ENCODE assay signal across 1 cellular context in the genomic region with DNA sequence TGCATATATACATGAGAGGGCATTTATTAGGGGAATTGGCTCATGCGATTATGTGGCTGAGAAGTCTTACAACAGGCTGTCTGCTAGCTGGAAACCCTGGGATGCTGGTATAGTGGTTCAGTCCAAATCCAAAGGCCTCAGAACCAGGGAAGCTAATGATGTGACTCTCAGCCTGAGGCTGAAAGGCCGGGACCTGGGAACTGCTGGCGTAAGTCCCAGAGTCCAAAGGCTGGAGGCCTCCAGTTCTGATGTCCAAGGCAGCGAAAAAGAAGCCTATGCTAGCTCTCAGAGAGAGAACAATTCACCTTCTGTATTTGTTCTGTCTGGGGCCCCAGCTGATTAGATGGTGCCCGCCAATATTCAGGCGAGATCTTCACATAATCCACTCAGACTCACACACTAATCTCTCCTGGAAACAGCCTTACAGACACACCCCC.
A peak's percentile ranks its signal among the peaks of the same experiment; 100 is the strongest.
TF ChIP-seq lines count a peak whose summit lies in the region.

No MANE protein-coding gene starts in this region.

TF ChIP-seq in HepG2, 621 proteins besides CTCF, POLR2A, EP300 and RAD21 (continued from another document and continues in another):
- TF ChIP-seq ZC3H4 (CRISPR knock-in tag; IDR thresholded peaks at IDR 0.05; ENCODE audit: borderline replicate concordance) (no peak), SIX4 (CRISPR knock-in tag; IDR thresholded peaks at IDR 0.05) (no peak), REL (CRISPR knock-in tag; conservative IDR thresholded peaks at IDR 0.05) (no peak), KDM2A (CRISPR knock-in tag; IDR thresholded peaks at IDR 0.05; ENCODE audit: borderline replicate concordance, low read depth) (no peak), ASH2L (IDR thresholded peaks at IDR 0.05; ENCODE audit: insufficient read length, low read depth, low read length) (peak; percentile 43), ZNF792 (CRISPR knock-in tag; IDR thresholded peaks at IDR 0.05) (no peak), ZMYM2 (CRISPR knock-in tag; IDR thresholded peaks at IDR 0.05) (no peak), ZNF503 (CRISPR knock-in tag; IDR thresholded peaks at IDR 0.05) (peak; percentile 69; the same call in 1 of the 2 replicates), ZNF629 (CRISPR knock-in tag; conservative IDR thresholded peaks at IDR 0.05) (no peak), ZFY (CRISPR knock-in tag; IDR thresholded peaks at IDR 0.05) (0 out of 2 replicates have a peak, but pooled peaks have one; percentile 31), U2AF2 (IDR thresholded peaks at IDR 0.05; ENCODE audit: low read depth, low read length) (no peak), XRCC5 (optimal IDR thresholded peaks at IDR 0.05; ENCODE audit: low read length) (no peak), FUBP1 (CRISPR knock-in tag; IDR thresholded peaks at IDR 0.05; ENCODE audit: borderline replicate concordance) (no peak), ZNF446 (CRISPR knock-in tag; IDR thresholded peaks at IDR 0.05) (no peak), ZSCAN29 (CRISPR knock-in tag; conservative IDR thresholded peaks at IDR 0.05) (no peak), ZSCAN12 (CRISPR knock-in tag; IDR thresholded peaks at IDR 0.05) (no peak), LRRFIP1 (CRISPR knock-in tag; conservative IDR thresholded peaks at IDR 0.05) (no peak), KDM6A (CRISPR knock-in tag; IDR thresholded peaks at IDR 0.05; ENCODE audit: low read depth) (0 out of 2 replicates have a peak, but pooled peaks have one; percentile 16), CEBPB (IDR thresholded peaks at IDR 0.05; ENCODE audit: borderline replicate concordance, low read depth, low read length) (no peak), RNF219 (CRISPR knock-in tag; IDR thresholded peaks at IDR 0.05) (no peak), TBX2 (CRISPR knock-in tag; IDR thresholded peaks at IDR 0.05; ENCODE audit: borderline replicate concordance) (peak; percentile 90), ETV5 (CRISPR knock-in tag; IDR thresholded peaks at IDR 0.05; ENCODE audit: borderline replicate concordance) (no peak; the same call in 1 of the 2 replicates), MXD4 (CRISPR knock-in tag; IDR thresholded peaks at IDR 0.05) (no peak), UBTF (CRISPR knock-in tag; IDR thresholded peaks at IDR 0.05) (no peak), ZNF430 (CRISPR knock-in tag; IDR thresholded peaks at IDR 0.05) (no peak), HOXA9 (CRISPR knock-in tag; IDR thresholded peaks at IDR 0.05; ENCODE audit: borderline replicate concordance) (no peak), KAT8 (CRISPR knock-in tag; IDR thresholded peaks at IDR 0.05) (0 out of 2 replicates have a peak, but pooled peaks have one; percentile 16), ZFP90 (CRISPR knock-in tag; IDR thresholded peaks at IDR 0.05; ENCODE audit: borderline replicate concordance) (no peak), ZNF841 (CRISPR knock-in tag; IDR thresholded peaks at IDR 0.05; ENCODE audit: borderline replicate concordance) (no peak), MBD4 (IDR thresholded peaks at IDR 0.05; ENCODE audit: borderline replicate concordance, low read length) (no peak), ELF4 (CRISPR knock-in tag; IDR thresholded peaks at IDR 0.05; ENCODE audit: borderline replicate concordance) (no peak), ZNF678 (CRISPR knock-in tag; IDR thresholded peaks at IDR 0.05) (no peak), TMF1 (CRISPR knock-in tag; IDR thresholded peaks at IDR 0.05; ENCODE audit: low read depth) (no peak), PLRG1 (conservative IDR thresholded peaks at IDR 0.05) (no peak), SMARCE1 (IDR thresholded peaks at IDR 0.05; ENCODE audit: borderline replicate concordance) (no peak), ZNF737 (CRISPR knock-in tag; IDR thresholded peaks at IDR 0.05; ENCODE audit: borderline replicate concordance) (no peak), EED (CRISPR knock-in tag; IDR thresholded peaks at IDR 0.05) (no peak), ZNF572 (CRISPR knock-in tag; IDR thresholded peaks at IDR 0.05) (no peak), HNF4G (IDR thresholded peaks at IDR 0.05; ENCODE audit: borderline replicate concordance, low read depth, low read length) (peak; percentile 94), HNF4G (CRISPR knock-in tag; IDR thresholded peaks at IDR 0.05; ENCODE audit: borderline replicate concordance, low read depth) (peak; percentile 69; the same call in 1 of the 2 replicates), ZFP82 (CRISPR knock-in tag; IDR thresholded peaks at IDR 0.05; ENCODE audit: borderline replicate concordance) (no peak), HNF4A (CRISPR knock-in tag; IDR thresholded peaks at IDR 0.05) (peak; percentile 94), MED8 (CRISPR knock-in tag; IDR thresholded peaks at IDR 0.05; ENCODE audit: insufficient replicate concordance) (no peak), ZSCAN30 (CRISPR knock-in tag; IDR thresholded peaks at IDR 0.05) (no peak)
- TF ChIP-seq, protein P1, sequence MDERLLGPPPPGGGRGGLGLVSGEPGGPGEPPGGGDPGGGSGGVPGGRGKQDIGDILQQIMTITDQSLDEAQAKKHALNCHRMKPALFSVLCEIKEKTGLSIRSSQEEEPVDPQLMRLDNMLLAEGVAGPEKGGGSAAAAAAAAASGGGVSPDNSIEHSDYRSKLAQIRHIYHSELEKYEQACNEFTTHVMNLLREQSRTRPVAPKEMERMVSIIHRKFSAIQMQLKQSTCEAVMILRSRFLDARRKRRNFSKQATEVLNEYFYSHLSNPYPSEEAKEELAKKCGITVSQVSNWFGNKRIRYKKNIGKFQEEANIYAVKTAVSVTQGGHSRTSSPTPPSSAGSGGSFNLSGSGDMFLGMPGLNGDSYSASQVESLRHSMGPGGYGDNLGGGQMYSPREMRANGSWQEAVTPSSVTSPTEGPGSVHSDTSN (CRISPR knock-in tag; IDR thresholded peaks at IDR 0.05) = no peak
- TF ChIP-seq, protein P2, sequence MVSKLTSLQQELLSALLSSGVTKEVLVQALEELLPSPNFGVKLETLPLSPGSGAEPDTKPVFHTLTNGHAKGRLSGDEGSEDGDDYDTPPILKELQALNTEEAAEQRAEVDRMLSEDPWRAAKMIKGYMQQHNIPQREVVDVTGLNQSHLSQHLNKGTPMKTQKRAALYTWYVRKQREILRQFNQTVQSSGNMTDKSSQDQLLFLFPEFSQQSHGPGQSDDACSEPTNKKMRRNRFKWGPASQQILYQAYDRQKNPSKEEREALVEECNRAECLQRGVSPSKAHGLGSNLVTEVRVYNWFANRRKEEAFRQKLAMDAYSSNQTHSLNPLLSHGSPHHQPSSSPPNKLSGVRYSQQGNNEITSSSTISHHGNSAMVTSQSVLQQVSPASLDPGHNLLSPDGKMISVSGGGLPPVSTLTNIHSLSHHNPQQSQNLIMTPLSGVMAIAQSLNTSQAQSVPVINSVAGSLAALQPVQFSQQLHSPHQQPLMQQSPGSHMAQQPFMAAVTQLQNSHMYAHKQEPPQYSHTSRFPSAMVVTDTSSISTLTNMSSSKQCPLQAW (CRISPR knock-in tag; IDR thresholded peaks at IDR 0.05) = no peak
- TF ChIP-seq, protein P3, sequence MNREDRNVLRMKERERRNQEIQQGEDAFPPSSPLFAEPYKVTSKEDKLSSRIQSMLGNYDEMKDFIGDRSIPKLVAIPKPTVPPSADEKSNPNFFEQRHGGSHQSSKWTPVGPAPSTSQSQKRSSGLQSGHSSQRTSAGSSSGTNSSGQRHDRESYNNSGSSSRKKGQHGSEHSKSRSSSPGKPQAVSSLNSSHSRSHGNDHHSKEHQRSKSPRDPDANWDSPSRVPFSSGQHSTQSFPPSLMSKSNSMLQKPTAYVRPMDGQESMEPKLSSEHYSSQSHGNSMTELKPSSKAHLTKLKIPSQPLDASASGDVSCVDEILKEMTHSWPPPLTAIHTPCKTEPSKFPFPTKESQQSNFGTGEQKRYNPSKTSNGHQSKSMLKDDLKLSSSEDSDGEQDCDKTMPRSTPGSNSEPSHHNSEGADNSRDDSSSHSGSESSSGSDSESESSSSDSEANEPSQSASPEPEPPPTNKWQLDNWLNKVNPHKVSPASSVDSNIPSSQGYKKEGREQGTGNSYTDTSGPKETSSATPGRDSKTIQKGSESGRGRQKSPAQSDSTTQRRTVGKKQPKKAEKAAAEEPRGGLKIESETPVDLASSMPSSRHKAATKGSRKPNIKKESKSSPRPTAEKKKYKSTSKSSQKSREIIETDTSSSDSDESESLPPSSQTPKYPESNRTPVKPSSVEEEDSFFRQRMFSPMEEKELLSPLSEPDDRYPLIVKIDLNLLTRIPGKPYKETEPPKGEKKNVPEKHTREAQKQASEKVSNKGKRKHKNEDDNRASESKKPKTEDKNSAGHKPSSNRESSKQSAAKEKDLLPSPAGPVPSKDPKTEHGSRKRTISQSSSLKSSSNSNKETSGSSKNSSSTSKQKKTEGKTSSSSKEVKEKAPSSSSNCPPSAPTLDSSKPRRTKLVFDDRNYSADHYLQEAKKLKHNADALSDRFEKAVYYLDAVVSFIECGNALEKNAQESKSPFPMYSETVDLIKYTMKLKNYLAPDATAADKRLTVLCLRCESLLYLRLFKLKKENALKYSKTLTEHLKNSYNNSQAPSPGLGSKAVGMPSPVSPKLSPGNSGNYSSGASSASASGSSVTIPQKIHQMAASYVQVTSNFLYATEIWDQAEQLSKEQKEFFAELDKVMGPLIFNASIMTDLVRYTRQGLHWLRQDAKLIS (CRISPR knock-in tag; IDR thresholded peaks at IDR 0.05) = no peak
